In genomic region chr1:156263288-156263655, GRCh38 we compare ENCODE assay signal across 26 cellular contexts. TPM values are rescaled to one million over a fixed set of nuclear protein-coding genes. Genes with fewer than 3 reads are reported as not detected.
DNase-seq lines count a peak whose midpoint lies in the region; ATAC-seq and TF ChIP-seq lines count a peak whose summit lies in the region.
"Had no signal": no experiment of that assay in that cellular context is flagged by ENCODE, and none has a peak within 500 bp of the region (broad histone marks: within the 10 kb centered on the region; RNA-seq: fewer than 3 reads in every experiment).

No MANE protein-coding gene starts in this region.

- H3K9ac ChIP-seq in endodermal cell (ENCODE audit: extremely low read depth, low read length, poor library complexity, severe bottlenecking), result no peak overlapping the region

- H3K36me3 ChIP-seq in MG63, result peaks cover 93% of the 10 kb centered on the region
- H3K36me3 ChIP-seq in esophagus squamous epithelium, result peaks cover 69 to 100% (median 88%) of the 10 kb centered on the region in 3 donors
- peaks cover 85 to 100% (median 97%) of the 10 kb centered on the region in 3 donors for H3K36me3 ChIP-seq in tibial artery
- peaks cover 83% of the 10 kb centered on the region for H3K36me3 ChIP-seq in endodermal cell (ENCODE audit: control insufficient read depth, insufficient read depth, low read length)

- H3K4me1 ChIP-seq in esophagus squamous epithelium (peaks cover 4 to 30% (median 10%) of the 10 kb centered on the region in 3 donors), tibial artery (no peaks in the 10 kb centered on the region), endodermal cell (ENCODE audit: control insufficient read depth, insufficient read depth, low read length) (no peaks in the 10 kb centered on the region)
- H3K4me1 ChIP-seq: upper lobe of left lung had no signal

- no peak overlapping the region for H3K4me3 Mint-ChIP-seq in endodermal cell
- H3K4me3 Mint-ChIP-seq: activated CD4-positive, alpha-beta T cell treated with anti-CD3 and anti-CD28 coated beads, Interleukin-2, amount 10 ng/mL, durations not matched to agents 24 days and 14 days; H9; immature natural killer cell; WTC11 had no signal

- H3K27me3 Mint-ChIP-seq in endodermal cell (ENCODE audit: insufficient read depth), result no peaks in the 10 kb centered on the region
- H3K27me3 Mint-ChIP-seq: activated CD4-positive, alpha-beta T cell treated with anti-CD3 and anti-CD28 coated beads, Interleukin-2, amount 10 ng/mL, durations not matched to agents 24 days and 14 days had no signal

- no peak for TF ChIP-seq POLR2A in esophagus squamous epithelium (IDR thresholded peaks at IDR 0.05)

- WGBS in esophagus squamous epithelium, 2 donors, result 80 to 83% methylated on average over 6 to 9 of the region's 9 CpGs
- WGBS in endodermal cell (ENCODE audit: insufficient coverage in 1 of 2, insufficient read length in 1 of 2), 2 experiments, result 95 to 97% methylated on average over 6 to 9 of the region's 9 CpGs

- intact Hi-C loops in esophagus squamous epithelium (cut with DNase I) (no loop called here), tibial artery (cut with DNase I; ENCODE audit: low total_unique reads) (no loop called here)

- H3K9me3 ChIP-seq in MG63 (no peaks in the 10 kb centered on the region), esophagus squamous epithelium (no peaks in the 10 kb centered on the region), tibial artery (no peaks in the 10 kb centered on the region), endodermal cell (ENCODE audit: control insufficient read depth, low read length) (no peaks in the 10 kb centered on the region)
- H3K9me3 ChIP-seq: upper lobe of left lung had no signal

- ATAC-seq in SK-N-SH treated with all-trans-retinoic acid at 6 μM for 48 hours, result peak; percentile 9
- ATAC-seq: HepG2, left lobe of liver, right cardiac atrium, WTC11 had no signal

- no peaks in the 10 kb centered on the region for H3K4me1 Mint-ChIP-seq in endodermal cell
- H3K4me1 Mint-ChIP-seq: H9, WTC11 had no signal

- no peak for TF ChIP-seq CTCF in esophagus squamous epithelium (IDR thresholded peaks at IDR 0.05)
- no peak for TF ChIP-seq CTCF in tibial artery (IDR thresholded peaks at IDR 0.05)
- TF ChIP-seq CTCF in endodermal cell (conservative IDR thresholded peaks at IDR 0.05), result no peak

- no peaks in the 10 kb centered on the region for H3K9me3 Mint-ChIP-seq in endodermal cell
- H3K9me3 Mint-ChIP-seq: activated CD4-positive, alpha-beta T cell treated with anti-CD3 and anti-CD28 coated beads, Interleukin-2, amount 10 ng/mL, durations not matched to agents 24 days and 14 days; H9; immature natural killer cell; WTC11 had no signal

- H3K36me3 Mint-ChIP-seq in endodermal cell (ENCODE audit: low read depth), result peaks cover 85% of the 10 kb centered on the region

- H3K4me3 ChIP-seq in MG63 (no peak overlapping the region), esophagus squamous epithelium (no peak overlapping the region), tibial artery (no peak overlapping the region), endodermal cell (ENCODE audit: low read length) (no peak overlapping the region)
- H3K4me3 ChIP-seq: upper lobe of left lung had no signal

- H3K27ac ChIP-seq in esophagus squamous epithelium (peak overlapping the region; percentile 50 to 84 (median 66)), substantia nigra (ENCODE audit: low read depth, low read length, poor library complexity, severe bottlenecking) (peak overlapping the region; percentile 47), tibial artery (no peak overlapping the region), endodermal cell (ENCODE audit: low read depth, low read length) (no peak overlapping the region)
- H3K27ac ChIP-seq: upper lobe of left lung had no signal

- H3K27me3 ChIP-seq in MG63 (no peaks in the 10 kb centered on the region), esophagus squamous epithelium (no peaks in the 10 kb centered on the region), tibial artery (no peaks in the 10 kb centered on the region), endodermal cell (ENCODE audit: control insufficient read depth, insufficient read depth, low read length, poor library complexity, severe bottlenecking) (no peaks in the 10 kb centered on the region)
- H3K27me3 ChIP-seq: upper lobe of left lung had no signal

- H3K27ac Mint-ChIP-seq in endodermal cell, result no peak overlapping the region
- H3K27ac Mint-ChIP-seq: activated CD4-positive, alpha-beta T cell treated with anti-CD3 and anti-CD28 coated beads, Interleukin-2, amount 10 ng/mL, durations not matched to agents 24 days and 14 days; H9; WTC11 had no signal

- DNase-seq in MG63 (peak; percentile 60), esophagus squamous epithelium (lab: John Stamatoyannopoulos, UW) (no peak), substantia nigra (lab: John Stamatoyannopoulos, UW) (no peak), tibial artery (no peak), endodermal cell (no peak), hepatic stellate cell (ENCODE audit: low spot score) (no peak)
- DNase-seq: activated CD4-positive, alpha-beta T cell treated with anti-CD3 and anti-CD28 coated beads, Interleukin-2, amount 10 ng/mL, durations not matched to agents 24 days and 14 days; activated gamma-delta T cell; C1 segment of cervical spinal cord; Calu3; caudate nucleus; DMS79; H9; immature natural killer cell; Kasumi-1; MV-4-11; NCI-H2107; NCI-H774; right cardiac atrium; stimulated activated CD4-positive, alpha-beta T cell treated with anti-CD3 and anti-CD28 coated beads, Interleukin-2, amount 100 ng/mL, for 48 hours; upper lobe of left lung had no signal

TF ChIP-seq in SK-N-SH treated with all-trans-retinoic acid at 6 μM for 48 hours, 23 proteins besides CTCF, POLR2A, EP300 and RAD21:
- no peak for TF ChIP-seq SNAI2 (CRISPR knock-in tag; IDR thresholded peaks at IDR 0.05)
- TF ChIP-seq OSR1 (CRISPR knock-in tag; IDR thresholded peaks at IDR 0.05), result no peak

RNA-seq across cellular contexts. Expression of gene PAQR6, which starts 15.4 kb away (rescaled TPM):
- 0.59 TPM in 1 of 2 replicates, not detected in the other for total RNA-seq in MG63 (2014; rRNA removed; shearing (Covaris generic); ENCODE audit: low replicate concordance)
- total RNA-seq in esophagus squamous epithelium (1 to 10 TPM in 2 of 4 donors, under 1 TPM in 2; 0.88 to 3.4 (median 2.0) TPM), endodermal cell (10 to 100 TPM; 12.2 to 16.4 TPM)
- polyA plus RNA-seq in endodermal cell (2013, experiment 1 of 2), result 7.0 TPM
- polyA plus RNA-seq in endodermal cell (2013, experiment 2 of 2), result 6.0 TPM

RNA-seq across cellular contexts. Expression of gene SMG5, which starts 19.4 kb away (rescaled TPM):
- total RNA-seq in MG63 (2014; rRNA removed; shearing (Covaris generic); ENCODE audit: low replicate concordance), result 75.7 and 99.5 TPM in 2 replicates
- total RNA-seq in esophagus squamous epithelium (10 to 100 TPM; 33.6 to 60.9 (median 48.3) TPM), endodermal cell (100 to 1,000 TPM; 103 to 111 TPM)
- 73.6 TPM for polyA plus RNA-seq in endodermal cell (2013, experiment 1 of 2)
- 66.1 TPM for polyA plus RNA-seq in endodermal cell (2013, experiment 2 of 2)

RNA-seq across cellular contexts. Expression of gene TMEM79, which starts 20.9 kb away (rescaled TPM):
- 2.4 and 5.8 TPM in 2 replicates for total RNA-seq in MG63 (2014; rRNA removed; shearing (Covaris generic); ENCODE audit: low replicate concordance)
- total RNA-seq in esophagus squamous epithelium (100 to 1,000 TPM in 2 of 4 donors, 10 to 100 TPM in 2; 64.9 to 140 (median 104) TPM), endodermal cell (1 to 10 TPM; 1.5 to 1.9 TPM)
- polyA plus RNA-seq in endodermal cell (2013, experiment 1 of 2), result 3.3 TPM
- polyA plus RNA-seq in endodermal cell (2013, experiment 2 of 2), result 3.0 TPM

RNA-seq across cellular contexts. Expression of gene BGLAP, which starts 21.3 kb away (rescaled TPM):
- 2.3 TPM in 1 of 2 replicates, not detected in the other for total RNA-seq in MG63 (2014; rRNA removed; shearing (Covaris generic); ENCODE audit: low replicate concordance)
- total RNA-seq in esophagus squamous epithelium, result 1 to 10 TPM in 1 of 4 donors, under 1 TPM in 2, not detected in 1; 0.38 to 1.7 (median 0.40) TPM
- total RNA-seq in endodermal cell, result 1 to 10 TPM; 4.6 to 5.4 TPM
- 2.2 TPM for polyA plus RNA-seq in endodermal cell (2013, experiment 1 of 2)
- polyA plus RNA-seq in endodermal cell (2013, experiment 2 of 2), result 2.8 TPM
- total RNA-seq: glomerular endothelial cell had no signal
- polyA plus RNA-seq: immature natural killer cell had no signal

RNA-seq across cellular contexts. Expression of gene GLMP, which starts 32.2 kb away (rescaled TPM):
- 2.9 and 8.7 TPM in 2 replicates for total RNA-seq in MG63 (2014; rRNA removed; shearing (Covaris generic); ENCODE audit: low replicate concordance)
- total RNA-seq in esophagus squamous epithelium (10 to 100 TPM; 16.1 to 44.2 (median 27.7) TPM), endodermal cell (10 to 100 TPM; 70.3 to 85.1 TPM)
- polyA plus RNA-seq in endodermal cell (2013, experiment 1 of 2), result 49.9 TPM
- 39.7 TPM for polyA plus RNA-seq in endodermal cell (2013, experiment 2 of 2)

Comparison
In these comparisons a context has a peak if more than half of its experiments do, and no peak if none do; other contexts are left out.
1. H3K27ac ChIP-seq: peak in esophagus squamous epithelium (4 of 4) and substantia nigra (single experiment); none in tibial artery (0 of 2) and endodermal cell (single experiment).